Comparison of ENCODE assay signal across 13 cellular contexts in the genomic region with DNA sequence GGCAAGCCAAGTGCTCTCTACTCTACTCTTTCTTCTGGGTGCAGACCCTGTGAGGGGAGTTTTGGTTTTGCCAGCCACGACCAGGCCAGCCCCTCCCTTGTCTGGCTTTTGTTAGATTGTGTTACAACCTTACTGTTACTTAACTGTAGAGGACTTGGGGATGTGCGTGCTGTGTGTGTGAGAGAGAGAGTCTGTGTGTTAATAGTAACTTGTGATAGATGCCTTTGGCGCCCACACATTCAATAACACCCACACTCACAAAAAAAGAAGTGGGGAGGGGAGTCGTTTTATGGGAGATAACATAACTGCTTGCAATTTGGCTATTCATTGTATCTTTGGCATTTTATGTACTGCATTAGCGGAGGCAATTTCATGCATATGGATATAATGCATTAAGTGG.
DNase-seq lines count a peak whose midpoint lies in the region; ATAC-seq and TF ChIP-seq lines count a peak whose summit lies in the region.
"Had no signal": no experiment of that assay in that cellular context is flagged by ENCODE, and none has a peak within 500 bp of the region (broad histone marks: within the 10 kb centered on the region; RNA-seq: fewer than 3 reads in every experiment).

No MANE protein-coding gene starts in this region.

- in situ Hi-C loops in mammary epithelial cell (cut with MboI; ENCODE audit: low sequenced_read_pairs in 2 of 2), result no loop called here

- no peak for TF ChIP-seq CTCF in MCF 10A (IDR thresholded peaks at IDR 0.05; ENCODE audit: unreplicated experiment)
- TF ChIP-seq CTCF in mammary epithelial cell (conservative IDR thresholded peaks at IDR 0.05 in 1 of 2, IDR thresholded peaks at IDR 0.05 in 1 of 2; ENCODE audit: extremely low read depth in 1 of 2, insufficient read depth in 1 of 2, low read depth in 1 of 2, low read length in 2 of 2), result no peak

- H3K27ac Mint-ChIP-seq in MCF 10A (ENCODE audit: low read depth, unreplicated experiment) (peak overlapping the region; percentile 5), naive B cell (peak overlapping the region in 5 of 6 donors; percentile 18 to 93 (median 82))
- peak overlapping the region; percentile 78 for H3K27ac Mint-ChIP-seq in dendritic cell treated with granulocyte-macrophage colony-stimulating factor and Interleukin-4, amounts not matched to agents 40 ng/mL and 50 ng/mL, for 4 days
- H3K27ac Mint-ChIP-seq in activated T-helper 17 cell treated with anti-CD3 and anti-CD28 coated beads, Interleukin-2, amount 50 U/mL, for 72 hours, result no peak overlapping the region
- H3K27ac Mint-ChIP-seq: CD4-positive, CD25-positive, alpha-beta regulatory T cell had no signal

- no TSS peak for BruUV-seq in MCF 10A (replicated peaks; lab: Mats Ljungman, UMichigan)
- no TSS peak for BruUV-seq in mammary epithelial cell (replicated peaks; lab: Mats Ljungman, UMichigan)

- H3K4me2 ChIP-seq in mammary epithelial cell (ENCODE audit: insufficient read depth, low read depth, low read length), result no peak overlapping the region

- H4K20me1 ChIP-seq in mammary epithelial cell (ENCODE audit: insufficient read depth, low read length), result no peaks in the 10 kb centered on the region

- H3K9me3 Mint-ChIP-seq in MCF 10A (ENCODE audit: unreplicated experiment), result peaks cover 4% of the 10 kb centered on the region
- H3K9me3 Mint-ChIP-seq in dendritic cell treated with granulocyte-macrophage colony-stimulating factor and Interleukin-4, amounts not matched to agents 40 ng/mL and 50 ng/mL, for 4 days, result no peaks in the 10 kb centered on the region
- H3K9me3 Mint-ChIP-seq in naive B cell, result peaks cover 0 to 2% (median 0%) of the 10 kb centered on the region in 7 donors
- H3K9me3 Mint-ChIP-seq in activated T-helper 17 cell treated with anti-CD3 and anti-CD28 coated beads, Interleukin-2, amount 50 U/mL, for 72 hours, result peaks cover 3% of the 10 kb centered on the region

- H3K27me3 Mint-ChIP-seq in MCF 10A (ENCODE audit: insufficient read depth, unreplicated experiment) (no peaks in the 10 kb centered on the region), naive B cell (no peaks in the 10 kb centered on the region)
- H3K27me3 Mint-ChIP-seq in dendritic cell treated with granulocyte-macrophage colony-stimulating factor and Interleukin-4, amounts not matched to agents 40 ng/mL and 50 ng/mL, for 4 days, result no peaks in the 10 kb centered on the region
- peaks cover 6% of the 10 kb centered on the region for H3K27me3 Mint-ChIP-seq in activated T-helper 17 cell treated with anti-CD3 and anti-CD28 coated beads, Interleukin-2, amount 50 U/mL, for 72 hours

- H3K9ac ChIP-seq in mammary epithelial cell (ENCODE audit: insufficient read depth, low read length), result no peak overlapping the region
- H3K9ac ChIP-seq: BLaER1 treated with 17β-estradiol and CSF1 and Interleukin-3, amounts not matched to agents 10 nM and 100 nM had no signal

- no peaks in the 10 kb centered on the region for H3K4me1 ChIP-seq in mammary epithelial cell (ENCODE audit: insufficient read depth, low read length)

- CTCF ChIA-PET in MCF 10A (lab: Yijun Ruan, JAX) (interaction anchor here (1.3 kb wide), 1 partner anchor 23 kb away, joined by 3 read pairs; no protein-coding TSS in a partner anchor), mammary epithelial cell (lab: Charles Lee; ENCODE audit: low non-redundant PET) (no interaction called here)

- H3K36me3 Mint-ChIP-seq in MCF 10A (ENCODE audit: insufficient read depth, unreplicated experiment) (peaks cover 6% of the 10 kb centered on the region), naive B cell (no peaks in the 10 kb centered on the region)
- H3K36me3 Mint-ChIP-seq in dendritic cell treated with granulocyte-macrophage colony-stimulating factor and Interleukin-4, amounts not matched to agents 40 ng/mL and 50 ng/mL, for 4 days (ENCODE audit: low read depth), result peaks cover 6% of the 10 kb centered on the region
- no peaks in the 10 kb centered on the region for H3K36me3 Mint-ChIP-seq in activated T-helper 17 cell treated with anti-CD3 and anti-CD28 coated beads, Interleukin-2, amount 50 U/mL, for 72 hours (ENCODE audit: low read depth)
- H3K36me3 Mint-ChIP-seq: CD4-positive, CD25-positive, alpha-beta regulatory T cell had no signal

- H3K27me3 ChIP-seq in mammary epithelial cell (ENCODE audit: insufficient read depth, low read length) (peaks cover 3% of the 10 kb centered on the region), H7 (ENCODE audit: control insufficient read depth, insufficient read depth, low read length) (no peaks in the 10 kb centered on the region)

- intact Hi-C loops in MCF 10A (cut with micrococcal nuclease) (no loop called here), mammary epithelial cell (cut with micrococcal nuclease) (no loop called here)
- intact Hi-C loops in dendritic cell treated with granulocyte-macrophage colony-stimulating factor and Interleukin-4, amounts not matched to agents 40 ng/mL and 50 ng/mL, for 4 days (cut with micrococcal nuclease), result loop anchor here (5.0 kb wide), 1 partner anchor 36 kb away; no protein-coding TSS in a partner anchor

- H3K36me3 ChIP-seq in mammary epithelial cell (ENCODE audit: insufficient read depth, low read length), result no peaks in the 10 kb centered on the region
- no peaks in the 10 kb centered on the region for H3K36me3 ChIP-seq in H7 (replicated peaks; ENCODE audit: control insufficient read depth, insufficient read depth, low read length)
- H3K36me3 ChIP-seq: BLaER1 treated with 17β-estradiol and CSF1 and Interleukin-3, amounts not matched to agents 10 nM and 100 nM had no signal

- 78% methylated on average over 4 of the region's 5 CpGs for WGBS in mammary epithelial cell (ENCODE audit: low coverage, missing lambda C conversion rate)

- DNase-seq in MCF 10A (ENCODE audit: unreplicated experiment), result no peak
- no peak for DNase-seq in mammary epithelial cell
- DNase-seq in naive B cell, result no peak
- DNase-seq in H7, result no peak
- DNase-seq: 8988T; AML-193; CD4-positive, CD25-positive, alpha-beta regulatory T cell; GF-D8 had no signal

- H3K9me3 ChIP-seq in mammary epithelial cell (replicated peaks; ENCODE audit: insufficient read depth, low read length), result no peaks in the 10 kb centered on the region

- dilution Hi-C loops in mammary epithelial cell (cut with HindIII; ENCODE audit: low sequenced_read_pairs), result no loop called here

- no peak for ATAC-seq in naive B cell (ENCODE audit: low read depth in 2 of 2)
- no peak for ATAC-seq in activated T-helper 17 cell treated with anti-CD3 and anti-CD28 coated beads, Interleukin-2, amount 50 U/mL, for 72 hours (replicated peaks)
- ATAC-seq in GM18867 (IDR thresholded peaks at IDR 0.05; ENCODE audit: unreplicated experiment), result no peak
- ATAC-seq: HepG2 had no signal

- no peaks in the 10 kb centered on the region for H3K79me2 ChIP-seq in mammary epithelial cell (ENCODE audit: insufficient read depth, low read length)

- no peak overlapping the region for H3K4me3 Mint-ChIP-seq in MCF 10A (ENCODE audit: unreplicated experiment)
- no peak overlapping the region for H3K4me3 Mint-ChIP-seq in dendritic cell treated with granulocyte-macrophage colony-stimulating factor and Interleukin-4, amounts not matched to agents 40 ng/mL and 50 ng/mL, for 4 days
- peak overlapping the region in 1 of 8 donors; percentile 29 for H3K4me3 Mint-ChIP-seq in naive B cell
- H3K4me3 Mint-ChIP-seq in activated T-helper 17 cell treated with anti-CD3 and anti-CD28 coated beads, Interleukin-2, amount 50 U/mL, for 72 hours, result no peak overlapping the region

- H3K4me1 Mint-ChIP-seq in MCF 10A (ENCODE audit: insufficient read depth, unreplicated experiment) (peaks cover 6% of the 10 kb centered on the region), naive B cell (peaks cover 22 to 38% (median 32%) of the 10 kb centered on the region in 3 donors)
- peaks cover 74% of the 10 kb centered on the region for H3K4me1 Mint-ChIP-seq in dendritic cell treated with granulocyte-macrophage colony-stimulating factor and Interleukin-4, amounts not matched to agents 40 ng/mL and 50 ng/mL, for 4 days (ENCODE audit: low read depth)
- peaks cover 5% of the 10 kb centered on the region for H3K4me1 Mint-ChIP-seq in activated T-helper 17 cell treated with anti-CD3 and anti-CD28 coated beads, Interleukin-2, amount 50 U/mL, for 72 hours

- H3K4me3 ChIP-seq in mammary epithelial cell (replicated peaks in 1 of 3; ENCODE audit: insufficient read depth in 1 of 3, low read depth in 2 of 3, low read length in 3 of 3) (no peak overlapping the region), H7 (ENCODE audit: insufficient read depth, low read depth, low read length) (no peak overlapping the region)
- H3K4me3 ChIP-seq: BLaER1 treated with 17β-estradiol and CSF1 and Interleukin-3, amounts not matched to agents 10 nM and 100 nM had no signal

- H2AFZ ChIP-seq in mammary epithelial cell (ENCODE audit: low read depth, low read length), result no peak overlapping the region

- POLR2A ChIA-PET in MCF 10A (lab: Yijun Ruan, JAX), result no interaction called here

- H3K27ac ChIP-seq in mammary epithelial cell (ENCODE audit: insufficient read depth, low read depth, low read length), result no peak overlapping the region
